33 cellular contexts compared by ENCODE assay signal in genomic region chr9:89330513-89330912, GRCh38.
"Had no signal": no experiment of that assay in that cellular context is flagged by ENCODE, and none has a peak within 500 bp of the region (broad histone marks: within the 10 kb centered on the region; RNA-seq: fewer than 3 reads in every experiment).

No MANE protein-coding gene starts in this region.

- DNase-seq: activated B cell treated with CpG ODN at 0.5 μM for 24 hours; activated CD4-positive, alpha-beta memory T cell treated with anti-CD3 and anti-CD28 coated beads for 36 hours; activated CD4-positive, alpha-beta T cell treated with anti-CD3 and anti-CD28 coated beads for 4 hours; activated CD4-positive, alpha-beta T cell treated with anti-CD3 and anti-CD28 coated beads, Interleukin-2, amount 10 ng/mL, durations not matched to agents 24 days and 14 days; activated CD4-positive, alpha-beta T cell treated with anti-CD3 and anti-CD28 coated beads, Interleukin-2, amount 50 U/mL, for 1 hour; activated CD4-positive, alpha-beta T cell treated with anti-CD3 and anti-CD28 coated beads, Interleukin-2, amount 50 U/mL, for 4 hours; activated CD4-positive, CD25-positive, alpha-beta regulatory T cell treated with anti-CD3 and anti-CD28 coated beads, Interleukin-2, amount 50 U/mL, for 72 hours; activated CD8-positive, alpha-beta memory T cell treated with anti-CD3 and anti-CD28 coated beads, Interleukin-2, amount 50 U/mL, for 4 hours; activated CD8-positive, alpha-beta T cell treated with anti-CD3 and anti-CD28 coated beads for 36 hours; activated effector memory CD4-positive, alpha-beta T cell treated with anti-CD3 and anti-CD28 coated beads, Interleukin-2, amount 50 U/mL, for 16 hours; activated gamma-delta T cell treated with Interleukin-2 at 50 U/mL for 16 hours; activated naive CD4-positive, alpha-beta T cell; activated naive CD4-positive, alpha-beta T cell treated with anti-CD3 and anti-CD28 coated beads for 36 hours; activated naive CD4-positive, alpha-beta T cell treated with anti-CD3 and anti-CD28 coated beads, Interleukin-2, amount 50 U/mL, for 16 hours; activated naive CD8-positive, alpha-beta T cell treated with anti-CD3 and anti-CD28 coated beads for 36 hours; activated T-cell treated with anti-CD3 and anti-CD28 coated beads for 4 hours; activated T-cell treated with anti-CD3 and anti-CD28 coated beads, Interleukin-2, amount 50 U/mL, for 1 hour; activated T-cell treated with anti-CD3 and anti-CD28 coated beads, Interleukin-2, amount 50 U/mL, for 4 hours; activated T-cell treated with anti-CD3 and anti-CD28 coated beads, Interleukin-2, amount 50 U/mL, for 72 hours; adrenal gland; amniotic stem cell; aorta; body of pancreas; brain microvascular endothelial cell; central memory CD4-positive, alpha-beta T cell; T-helper 2 cell; T-helper 9 cell had no signal

- H3K27ac ChIP-seq: adrenal gland, body of pancreas, brain microvascular endothelial cell, breast epithelium, VCaP had no signal

- H3K4me3 Mint-ChIP-seq: activated B cell treated with CpG ODN at 0.5 μM for 24 hours; activated CD4-positive, alpha-beta memory T cell treated with anti-CD3 and anti-CD28 coated beads for 36 hours; activated CD4-positive, alpha-beta T cell treated with anti-CD3 and anti-CD28 coated beads, Interleukin-2, amount 10 ng/mL, durations not matched to agents 24 days and 14 days; activated CD8-positive, alpha-beta T cell treated with anti-CD3 and anti-CD28 coated beads for 36 hours; activated naive CD4-positive, alpha-beta T cell treated with anti-CD3 and anti-CD28 coated beads for 36 hours; activated naive CD8-positive, alpha-beta T cell treated with anti-CD3 and anti-CD28 coated beads for 36 hours; activated T-cell treated with anti-CD3 and anti-CD28 coated beads, Interleukin-2, amount 50 U/mL, for 4 hours; activated T-cell treated with anti-CD3 and anti-CD28 coated beads, Interleukin-2, amount 50 U/mL, for 72 hours; activated T-helper 1 cell treated with anti-CD3 and anti-CD28 coated beads, Interleukin-12 subunit alpha, Interleukin-12 subunit beta, Interleukin-2, Interleukin-4 antibody, amounts not matched to agents 30 ng/mL and 10 ng/mL and 1 ng/mL, durations not matched to agents 14 hours and 24 hours and 36 hours; activated T-helper 17 cell treated with anti-CD3 and anti-CD28 coated beads, Interleukin-2, amount 50 U/mL, for 72 hours; T-helper 2 cell treated with Interferon-gamma antibody and Interleukin-4, amounts not matched to agents 5 μg/mL and 100 μg/mL, for 36 hours had no signal

- H3K9me3 ChIP-seq: adrenal gland, body of pancreas, breast epithelium had no signal

- H3K4me1 ChIP-seq: adrenal gland, body of pancreas, breast epithelium had no signal

- H3K27ac Mint-ChIP-seq: activated B cell treated with CpG ODN at 0.5 μM for 24 hours; activated CD4-positive, alpha-beta memory T cell treated with anti-CD3 and anti-CD28 coated beads for 36 hours; activated CD4-positive, alpha-beta T cell treated with anti-CD3 and anti-CD28 coated beads, Interleukin-2, amount 10 ng/mL, durations not matched to agents 24 days and 14 days; activated CD8-positive, alpha-beta T cell treated with anti-CD3 and anti-CD28 coated beads for 36 hours; activated naive CD4-positive, alpha-beta T cell treated with anti-CD3 and anti-CD28 coated beads for 36 hours; activated naive CD4-positive, alpha-beta T cell treated with anti-CD3 and anti-CD28 coated beads, Interleukin-2, amount 50 U/mL, for 72 hours; activated naive CD8-positive, alpha-beta T cell treated with anti-CD3 and anti-CD28 coated beads for 36 hours; activated T-helper 1 cell treated with anti-CD3 and anti-CD28 coated beads, Interleukin-12 subunit alpha, Interleukin-12 subunit beta, Interleukin-2, Interleukin-4 antibody, amounts not matched to agents 30 ng/mL and 10 ng/mL and 1 ng/mL, durations not matched to agents 14 hours and 24 hours and 36 hours; activated T-helper 17 cell treated with anti-CD3 and anti-CD28 coated beads, Interleukin-2, amount 50 U/mL, for 72 hours; T-helper 2 cell treated with Interferon-gamma antibody and Interleukin-4, amounts not matched to agents 5 μg/mL and 100 μg/mL, for 36 hours had no signal

- H3K27me3 Mint-ChIP-seq: activated B cell treated with CpG ODN at 0.5 μM for 24 hours; activated CD4-positive, alpha-beta memory T cell treated with anti-CD3 and anti-CD28 coated beads for 36 hours; activated CD4-positive, alpha-beta T cell treated with anti-CD3 and anti-CD28 coated beads, Interleukin-2, amount 10 ng/mL, durations not matched to agents 24 days and 14 days; activated CD8-positive, alpha-beta T cell treated with anti-CD3 and anti-CD28 coated beads for 36 hours; activated naive CD8-positive, alpha-beta T cell treated with anti-CD3 and anti-CD28 coated beads for 36 hours; activated T-helper 17 cell treated with anti-CD3 and anti-CD28 coated beads, Interleukin-2, amount 50 U/mL, for 72 hours had no signal

- ATAC-seq: activated CD8-positive, alpha-beta T cell treated with anti-CD3 and anti-CD28 coated beads for 36 hours; activated naive CD4-positive, alpha-beta T cell treated with anti-CD3 and anti-CD28 coated beads, Interleukin-2, amount 50 U/mL, for 72 hours; activated T-cell treated with anti-CD3 and anti-CD28 coated beads, Interleukin-2, amount 50 U/mL, for 4 hours; activated T-cell treated with anti-CD3 and anti-CD28 coated beads, Interleukin-2, amount 50 U/mL, for 72 hours; activated T-helper 17 cell treated with anti-CD3 and anti-CD28 coated beads, Interleukin-2, amount 50 U/mL, for 72 hours; body of pancreas had no signal

- H3K4me1 Mint-ChIP-seq: activated B cell treated with CpG ODN at 0.5 μM for 24 hours; activated T-helper 17 cell treated with anti-CD3 and anti-CD28 coated beads, Interleukin-2, amount 50 U/mL, for 72 hours had no signal

- H3K4me3 ChIP-seq: adrenal gland, body of pancreas, breast epithelium had no signal

- H3K27me3 ChIP-seq: adrenal gland, body of pancreas, brain microvascular endothelial cell, breast epithelium had no signal
